Comparison of ENCODE assay signal across 10 cellular contexts in the genomic region with DNA sequence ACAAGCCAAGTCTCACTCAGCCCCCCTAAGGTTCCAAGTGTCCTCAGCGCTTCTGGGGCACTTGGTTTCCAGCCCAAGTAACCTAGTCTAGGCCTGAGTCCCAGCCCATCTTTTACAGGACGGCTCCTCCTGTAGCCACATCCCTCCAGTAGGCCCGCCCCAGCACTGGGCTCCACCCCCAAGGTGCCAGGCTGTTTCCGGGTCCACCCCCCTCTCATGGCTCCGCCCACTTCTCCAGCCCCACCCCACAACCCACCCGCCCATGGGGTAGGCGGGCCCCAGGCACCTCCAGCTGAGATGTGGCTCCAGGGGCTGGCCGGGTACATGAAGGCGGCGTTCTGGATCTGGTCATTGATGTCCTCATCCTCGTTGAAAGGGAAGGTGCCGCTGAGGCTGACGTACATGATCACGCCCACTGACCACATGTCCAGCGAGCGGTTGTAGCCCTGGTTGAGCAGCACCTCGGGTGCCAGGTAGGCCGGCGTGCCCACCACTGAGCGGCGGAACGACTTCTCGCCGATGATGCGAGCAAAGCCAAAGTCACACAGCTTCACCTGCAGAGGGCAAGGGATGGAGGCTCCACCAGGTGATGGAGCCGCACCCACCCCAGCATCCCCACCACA. TPM values are rescaled to one million over a fixed set of nuclear protein-coding genes. Genes with fewer than 3 reads are reported as not detected.
DNase-seq lines count a peak whose midpoint lies in the region; ATAC-seq lines count a peak whose summit lies in the region.
"Had no signal": no experiment of that assay in that cellular context is flagged by ENCODE, and none has a peak within 500 bp of the region (broad histone marks: within the 10 kb centered on the region; RNA-seq: fewer than 3 reads in every experiment).

No MANE protein-coding gene starts in this region.

- DNase-seq in GM19238 (ENCODE audit: insufficient read length, low spot score): peak; percentile 59
- DNase-seq in effector CD8-positive, alpha-beta T cell (lab: John Stamatoyannopoulos, UW): peak; percentile 48
- DNase-seq in stimulated activated CD4-positive, alpha-beta T cell treated with anti-CD3 and anti-CD28 coated beads, TNF-alpha, amount 100 ng/mL, for 48 hours (ENCODE audit: low read depth in 3 of 3): peak; percentile 38 to 65 (median 58)
- no peak for DNase-seq in substantia nigra (lab: John Stamatoyannopoulos, UW)
- no peak for DNase-seq in cerebellum (ENCODE audit: low spot score)
- no peak for DNase-seq in HK-2 (ENCODE audit: unreplicated experiment)

- no peak overlapping the region for H3K27ac ChIP-seq in substantia nigra (ENCODE audit: low read depth, low read length, poor library complexity, severe bottlenecking)
- H3K27ac ChIP-seq: breast epithelium had no signal

- ATAC-seq in activated CD4-positive, CD25-positive, alpha-beta regulatory T cell treated with anti-CD3 and anti-CD28 coated beads, Interleukin-2, amount 50 U/mL, for 24 hours: peak; percentile 69 to 74
- ATAC-seq in HG03432 (IDR thresholded peaks at IDR 0.05; ENCODE audit: unreplicated experiment): no peak

RNA-seq across cellular contexts. Expression of a gene that starts 17.2 kb away (rescaled TPM):
- total RNA-seq in cerebellum: 6.6 TPM

RNA-seq across cellular contexts. Expression of a gene that starts 38.7 kb away (rescaled TPM):
- 9.8 TPM for total RNA-seq in cerebellum

RNA-seq across cellular contexts. Expression of a gene that starts 42.2 kb away (rescaled TPM):
- not detected for total RNA-seq in cerebellum
- total RNA-seq: breast epithelium, pulmonary artery endothelial cell had no signal

RNA-seq across cellular contexts. Expression of a gene that starts 53.3 kb away (rescaled TPM):
- total RNA-seq in cerebellum: not detected

Comparison
In these comparisons a context has a peak if more than half of its experiments do, and no peak if none do; other contexts are left out.
1. DNase-seq: peak in GM19238 (single experiment), effector CD8-positive, alpha-beta T cell (single experiment) and stimulated activated CD4-positive, alpha-beta T cell treated with anti-CD3 and anti-CD28 coated beads, TNF-alpha, amount 100 ng/mL, for 48 hours (3 of 3); none in substantia nigra (0 of 49), cerebellum (single experiment) and HK-2 (single experiment).